Comparison of ENCODE assay signal across 1 cellular context in the genomic region with DNA sequence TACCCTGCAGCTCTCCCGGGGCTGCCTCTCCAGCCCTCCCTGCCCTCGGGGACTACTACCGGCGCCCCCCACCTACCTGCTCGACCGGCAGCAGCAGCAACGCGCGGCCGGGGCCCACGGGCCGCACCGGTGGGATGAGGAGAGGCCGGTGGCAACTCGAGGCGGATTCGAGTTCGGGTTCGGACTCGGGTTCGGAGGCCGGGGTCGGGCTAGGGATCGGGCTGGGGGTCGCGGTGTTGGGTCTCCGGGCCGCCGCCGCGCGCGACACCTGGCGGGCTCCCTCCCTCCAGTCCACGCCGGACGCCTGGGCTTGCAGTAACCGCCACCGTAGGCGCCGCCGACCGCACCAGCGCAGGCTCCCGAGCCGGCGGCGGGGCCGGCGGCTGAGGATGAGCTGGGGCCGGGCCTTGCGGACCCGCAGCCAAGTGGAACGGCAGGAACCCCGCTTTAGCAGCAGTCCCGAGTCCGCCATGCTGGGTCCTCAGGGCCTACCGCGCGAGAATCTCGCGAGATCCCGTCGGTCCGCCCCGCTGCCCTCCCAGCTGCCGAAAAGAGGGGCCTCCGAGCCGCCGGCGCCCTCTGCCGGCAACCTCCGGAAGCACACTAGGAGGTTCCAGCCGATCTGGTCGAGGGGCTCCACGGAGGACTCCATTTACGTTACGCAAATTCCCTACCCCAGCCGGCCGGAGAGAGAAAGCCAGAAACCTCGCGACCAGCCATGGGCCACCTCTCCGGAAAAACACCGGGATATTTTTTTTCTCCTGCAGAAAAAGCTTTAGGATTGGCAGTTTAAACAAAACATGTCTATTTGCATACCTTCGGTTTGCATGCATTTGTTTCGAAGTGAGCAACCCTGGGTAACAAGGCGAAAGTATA.
TF ChIP-seq lines count a peak whose summit lies in the region.

TSS of gene NOL9 (minus strand) at position 483 of the 876 bp plus-strand sequence. CDS start at position 472, 11 bp downstream.

TF ChIP-seq in GM12878, 131 proteins besides CTCF, POLR2A, EP300 and RAD21 (continued from another document):
- TF ChIP-seq, protein P1, sequence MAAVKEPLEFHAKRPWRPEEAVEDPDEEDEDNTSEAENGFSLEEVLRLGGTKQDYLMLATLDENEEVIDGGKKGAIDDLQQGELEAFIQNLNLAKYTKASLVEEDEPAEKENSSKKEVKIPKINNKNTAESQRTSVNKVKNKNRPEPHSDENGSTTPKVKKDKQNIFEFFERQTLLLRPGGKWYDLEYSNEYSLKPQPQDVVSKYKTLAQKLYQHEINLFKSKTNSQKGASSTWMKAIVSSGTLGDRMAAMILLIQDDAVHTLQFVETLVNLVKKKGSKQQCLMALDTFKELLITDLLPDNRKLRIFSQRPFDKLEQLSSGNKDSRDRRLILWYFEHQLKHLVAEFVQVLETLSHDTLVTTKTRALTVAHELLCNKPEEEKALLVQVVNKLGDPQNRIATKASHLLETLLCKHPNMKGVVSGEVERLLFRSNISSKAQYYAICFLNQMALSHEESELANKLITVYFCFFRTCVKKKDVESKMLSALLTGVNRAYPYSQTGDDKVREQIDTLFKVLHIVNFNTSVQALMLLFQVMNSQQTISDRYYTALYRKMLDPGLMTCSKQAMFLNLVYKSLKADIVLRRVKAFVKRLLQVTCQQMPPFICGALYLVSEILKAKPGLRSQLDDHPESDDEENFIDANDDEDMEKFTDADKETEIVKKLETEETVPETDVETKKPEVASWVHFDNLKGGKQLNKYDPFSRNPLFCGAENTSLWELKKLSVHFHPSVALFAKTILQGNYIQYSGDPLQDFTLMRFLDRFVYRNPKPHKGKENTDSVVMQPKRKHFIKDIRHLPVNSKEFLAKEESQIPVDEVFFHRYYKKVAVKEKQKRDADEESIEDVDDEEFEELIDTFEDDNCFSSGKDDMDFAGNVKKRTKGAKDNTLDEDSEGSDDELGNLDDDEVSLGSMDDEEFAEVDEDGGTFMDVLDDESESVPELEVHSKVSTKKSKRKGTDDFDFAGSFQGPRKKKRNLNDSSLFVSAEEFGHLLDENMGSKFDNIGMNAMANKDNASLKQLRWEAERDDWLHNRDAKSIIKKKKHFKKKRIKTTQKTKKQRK (IDR thresholded peaks at IDR 0.05; ENCODE audit: low read depth, low read length): no peak
- TF ChIP-seq HDAC2 (IDR thresholded peaks at IDR 0.05) (peak; percentile 38; the same call in 1 of the 2 replicates), CBFB (IDR thresholded peaks at IDR 0.05; ENCODE audit: low read depth) (peak; percentile 99), CUX1 (IDR thresholded peaks at IDR 0.05; ENCODE audit: insufficient replicate concordance, low read depth, low read length) (no peak), RBBP5 (conservative IDR thresholded peaks at IDR 0.05) (no peak), SP1 (IDR thresholded peaks at IDR 0.05; ENCODE audit: low read depth, low read length) (peak; percentile 64), ZNF274 (IDR thresholded peaks at IDR 0.05; ENCODE audit: insufficient read depth, insufficient read length) (no peak), LARP7 (IDR thresholded peaks at IDR 0.05) (peak; percentile 99), SMAD5 (IDR thresholded peaks at IDR 0.05; ENCODE audit: low read depth) (0 out of 2 replicates have a peak, but pooled peaks have one; percentile 46), BHLHE40 (IDR thresholded peaks at IDR 0.05; ENCODE audit: borderline replicate concordance in 1 of 2, low read depth in 2 of 2, low read length in 1 of 2) (peak; percentile 16 to 60; a peak in 2 of 4 replicates), IKZF2 (IDR thresholded peaks at IDR 0.05) (no peak; a peak in 1 of 4 replicates), CEBPB (IDR thresholded peaks at IDR 0.05; ENCODE audit: borderline replicate concordance in 1 of 2, low read depth in 2 of 2, low read length in 2 of 2) (no peak), MEF2B (IDR thresholded peaks at IDR 0.05; ENCODE audit: partially characterized antibody, poor library complexity, severe bottlenecking) (no peak), SREBF1 (IDR thresholded peaks at IDR 0.05; ENCODE audit: low read length) (no peak), TBL1XR1 (IDR thresholded peaks at IDR 0.05; ENCODE audit: low read depth, low read length) (no peak), GABPA (IDR thresholded peaks at IDR 0.05; ENCODE audit: low read depth) (no peak), RB1 (IDR thresholded peaks at IDR 0.05; ENCODE audit: borderline replicate concordance) (peak; percentile 86; the same call in 1 of the 2 replicates), FOS (IDR thresholded peaks at IDR 0.05; ENCODE audit: borderline replicate concordance, extremely low read depth, insufficient read length) (no peak)
TF ChIP-seq in GM12878: peak in this region for 52.
